ENCODE assay signal across 34 cellular contexts in the genomic region with DNA sequence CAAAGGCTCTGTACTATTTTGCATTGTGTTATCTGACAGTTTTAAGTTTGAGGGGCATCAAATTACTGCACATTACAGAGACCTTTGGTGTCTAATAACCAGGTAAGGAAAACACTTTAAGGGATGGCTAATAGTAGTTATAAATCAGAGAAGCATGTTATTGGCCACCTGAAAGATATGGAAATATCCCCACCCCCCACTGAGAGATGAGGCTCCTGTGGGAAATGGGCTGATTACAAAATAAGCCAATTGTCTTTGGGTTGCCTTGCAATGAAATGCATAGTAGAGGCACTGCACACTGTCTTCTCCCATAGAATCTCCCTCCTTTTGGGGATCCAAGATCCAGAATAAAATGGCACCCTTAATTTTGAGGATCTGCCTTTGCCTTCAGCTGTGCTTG.
"Had no signal": no experiment of that assay in that cellular context is flagged by ENCODE, and none has a peak within 500 bp of the region (broad histone marks: within the 10 kb centered on the region; RNA-seq: fewer than 3 reads in every experiment).

No MANE protein-coding gene starts in this region.

- H3K36me3 ChIP-seq: MG63 had no signal

- H3K4me3 ChIP-seq: MG63 had no signal

- DNase-seq: Karpas-422, Kasumi-1, MG63, MM.1S, MV-4-11, NCI-H1048, NCI-H1092, NCI-H1092 treated with DMSO at 0.1 percent for 48 hours, NCI-H1105, NCI-H1105 treated with DMSO at 0.1 percent for 48 hours, NCI-H1417, NCI-H1417 treated with DMSO at 0.1 percent for 48 hours, NCI-H1436, NCI-H1436 treated with DMSO at 0.1 percent for 48 hours, NCI-H146, NCI-H1694, NCI-H1694 treated with DMSO at 0.1 percent for 48 hours, NCI-H187, NCI-H187 treated with DMSO at 0.1 percent for 48 hours, NCI-H1930, NCI-H2029, NCI-H2029 treated with DMSO at 0.1 percent for 48 hours, NCI-H2081, NCI-H2081 treated with DMSO at 0.1 percent for 48 hours, NCI-H2107, NCI-H2171, NCI-H2171 treated with DMSO at 0.1 percent for 48 hours, NCI-H2227 treated with DMSO at 0.1 percent for 48 hours, NCI-H226, NCI-H345, NCI-H446, NCI-H446 treated with DMSO at 0.1 percent for 48 hours, NCI-H510A, NCI-H510A treated with DMSO at 0.1 percent for 48 hours had no signal

- H3K27me3 ChIP-seq: MG63 had no signal
